ENCODE assay signal across 10 cellular contexts in genomic region chr10:4522296-4523000, GRCh38.
DNase-seq lines count a peak whose midpoint lies in the region; ATAC-seq and FAIRE-seq lines count a peak whose summit lies in the region.
"Had no signal": no experiment of that assay in that cellular context is flagged by ENCODE, and none has a peak within 500 bp of the region (broad histone marks: within the 10 kb centered on the region; RNA-seq: fewer than 3 reads in every experiment).

No MANE protein-coding gene starts in this region.

- ATAC-seq in GM19035 (IDR thresholded peaks at IDR 0.05; ENCODE audit: unreplicated experiment) (peak; percentile 76), HG02588 (IDR thresholded peaks at IDR 0.05; ENCODE audit: unreplicated experiment) (peak; percentile 85), HG03196 (IDR thresholded peaks at IDR 0.05; ENCODE audit: unreplicated experiment) (peak; percentile 87)

- FAIRE-seq in urothelium cell line (lab: Jason Lieb, UNC) = no peak

- DNase-seq in activated gamma-delta T cell (lab: John Stamatoyannopoulos, UW) = no peak
- no peak for DNase-seq in urothelium cell line (ENCODE audit: low spot score)
- no peak for DNase-seq in activated CD4-positive, alpha-beta T cell treated with anti-CD3 and anti-CD28 coated beads for 1 hour
- no peak for DNase-seq in activated CD4-positive, alpha-beta T cell treated with anti-CD3 and anti-CD28 coated beads for 48 hours
- DNase-seq: head of caudate nucleus, NCI-H526, SHP77 treated with DMSO at 0.1 percent for 48 hours had no signal
